1 cellular context compared by ENCODE assay signal in the genomic region with DNA sequence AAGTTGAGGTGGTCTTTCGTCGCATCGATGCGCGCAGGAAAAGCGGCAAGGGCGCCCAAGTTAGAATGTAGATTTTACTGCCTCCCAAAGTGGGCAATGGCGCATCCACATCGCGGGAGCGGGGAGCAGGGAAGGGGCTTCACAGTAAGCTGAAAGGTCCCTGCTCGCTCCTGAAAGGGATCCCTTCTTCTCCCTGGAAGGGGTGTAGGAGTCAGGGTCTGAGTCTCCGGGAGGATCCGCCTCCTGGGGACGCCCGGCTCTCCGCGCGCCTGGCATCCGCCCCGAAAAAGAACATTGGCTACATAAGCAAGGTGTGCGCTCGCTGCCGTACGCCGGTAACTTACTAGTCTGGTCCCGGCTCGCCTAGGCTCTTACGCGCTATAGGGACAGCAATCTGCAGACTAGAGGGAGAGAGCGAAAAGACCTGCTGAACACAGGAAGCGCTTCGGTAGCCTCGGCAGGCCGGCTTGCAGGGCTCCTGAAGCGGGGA.
TF ChIP-seq lines count a peak whose summit lies in the region.

No MANE protein-coding gene starts in this region.

TF ChIP-seq in WTC11, 78 proteins besides CTCF, POLR2A, EP300 and RAD21 (continued from another document):
- TF ChIP-seq, protein P1, sequence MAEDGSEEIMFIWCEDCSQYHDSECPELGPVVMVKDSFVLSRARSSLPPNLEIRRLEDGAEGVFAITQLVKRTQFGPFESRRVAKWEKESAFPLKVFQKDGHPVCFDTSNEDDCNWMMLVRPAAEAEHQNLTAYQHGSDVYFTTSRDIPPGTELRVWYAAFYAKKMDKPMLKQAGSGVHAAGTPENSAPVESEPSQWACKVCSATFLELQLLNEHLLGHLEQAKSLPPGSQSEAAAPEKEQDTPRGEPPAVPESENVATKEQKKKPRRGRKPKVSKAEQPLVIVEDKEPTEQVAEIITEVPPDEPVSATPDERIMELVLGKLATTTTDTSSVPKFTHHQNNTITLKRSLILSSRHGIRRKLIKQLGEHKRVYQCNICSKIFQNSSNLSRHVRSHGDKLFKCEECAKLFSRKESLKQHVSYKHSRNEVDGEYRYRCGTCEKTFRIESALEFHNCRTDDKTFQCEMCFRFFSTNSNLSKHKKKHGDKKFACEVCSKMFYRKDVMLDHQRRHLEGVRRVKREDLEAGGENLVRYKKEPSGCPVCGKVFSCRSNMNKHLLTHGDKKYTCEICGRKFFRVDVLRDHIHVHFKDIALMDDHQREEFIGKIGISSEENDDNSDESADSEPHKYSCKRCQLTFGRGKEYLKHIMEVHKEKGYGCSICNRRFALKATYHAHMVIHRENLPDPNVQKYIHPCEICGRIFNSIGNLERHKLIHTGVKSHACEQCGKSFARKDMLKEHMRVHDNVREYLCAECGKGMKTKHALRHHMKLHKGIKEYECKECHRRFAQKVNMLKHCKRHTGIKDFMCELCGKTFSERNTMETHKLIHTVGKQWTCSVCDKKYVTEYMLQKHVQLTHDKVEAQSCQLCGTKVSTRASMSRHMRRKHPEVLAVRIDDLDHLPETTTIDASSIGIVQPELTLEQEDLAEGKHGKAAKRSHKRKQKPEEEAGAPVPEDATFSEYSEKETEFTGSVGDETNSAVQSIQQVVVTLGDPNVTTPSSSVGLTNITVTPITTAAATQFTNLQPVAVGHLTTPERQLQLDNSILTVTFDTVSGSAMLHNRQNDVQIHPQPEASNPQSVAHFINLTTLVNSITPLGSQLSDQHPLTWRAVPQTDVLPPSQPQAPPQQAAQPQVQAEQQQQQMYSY (CRISPR knock-in tag; IDR thresholded peaks at IDR 0.05) = no peak
- no peak for TF ChIP-seq RELA (CRISPR knock-in tag; IDR thresholded peaks at IDR 0.05; ENCODE audit: borderline replicate concordance)
